9 cellular contexts compared by ENCODE assay signal in genomic region chr2:181164699-181165098, GRCh38.
DNase-seq lines count a peak whose midpoint lies in the region; ATAC-seq and TF ChIP-seq lines count a peak whose summit lies in the region.
"Had no signal": no experiment of that assay in that cellular context is flagged by ENCODE, and none has a peak within 500 bp of the region (broad histone marks: within the 10 kb centered on the region; RNA-seq: fewer than 3 reads in every experiment).

No MANE protein-coding gene starts in this region.

- H3K4me1 Mint-ChIP-seq in activated T-helper 17 cell treated with anti-CD3 and anti-CD28 coated beads, Interleukin-2, amount 50 U/mL, for 72 hours: peaks cover 36% of the 10 kb centered on the region

- H3K4me3 ChIP-seq in GM12865 (ENCODE audit: low read depth, low read length): no peak overlapping the region

- H3K9me3 Mint-ChIP-seq in activated T-helper 17 cell treated with anti-CD3 and anti-CD28 coated beads, Interleukin-2, amount 50 U/mL, for 72 hours: peaks cover 14% of the 10 kb centered on the region

- no peaks in the 10 kb centered on the region for H3K36me3 Mint-ChIP-seq in activated T-helper 17 cell treated with anti-CD3 and anti-CD28 coated beads, Interleukin-2, amount 50 U/mL, for 72 hours (ENCODE audit: low read depth)

- H3K27ac Mint-ChIP-seq in activated T-helper 17 cell treated with anti-CD3 and anti-CD28 coated beads, Interleukin-2, amount 50 U/mL, for 72 hours: peak overlapping the region; percentile 87

- H3K27me3 Mint-ChIP-seq in activated T-helper 17 cell treated with anti-CD3 and anti-CD28 coated beads, Interleukin-2, amount 50 U/mL, for 72 hours: no peaks in the 10 kb centered on the region

- H3K4me3 Mint-ChIP-seq in activated T-helper 17 cell treated with anti-CD3 and anti-CD28 coated beads, Interleukin-2, amount 50 U/mL, for 72 hours: peak overlapping the region; percentile 73

- DNase-seq in GM12865 (ENCODE audit: low read depth) (peak; percentile 63), COLO668 (lab: John Stamatoyannopoulos, UW; ENCODE audit: unreplicated experiment) (no peak), NCI-H524 treated with DMSO at 0.1 percent for 48 hours (lab: John Stamatoyannopoulos, UW) (no peak)
- no peak for DNase-seq in activated CD8-positive, alpha-beta memory T cell treated with anti-CD3 and anti-CD28 coated beads, Interleukin-2, amount 50 U/mL, for 48 hours
- DNase-seq: NCI-H2107 had no signal

- ATAC-seq in GM19351 (IDR thresholded peaks at IDR 0.05; ENCODE audit: unreplicated experiment) (peak; percentile 54), HG03135 (IDR thresholded peaks at IDR 0.05; ENCODE audit: unreplicated experiment) (peak; percentile 56), HG02970 (IDR thresholded peaks at IDR 0.05; ENCODE audit: low FRiP score, unreplicated experiment) (no peak)
- no peak for ATAC-seq in activated T-helper 17 cell treated with anti-CD3 and anti-CD28 coated beads, Interleukin-2, amount 50 U/mL, for 72 hours (replicated peaks)

- no peak for TF ChIP-seq CTCF in GM12865 (IDR thresholded peaks at IDR 0.05; ENCODE audit: insufficient read depth, low read depth, low read length, missing control alignments)

Comparison
In these comparisons a context has a peak if more than half of its experiments do, and no peak if none do; other contexts are left out.
1. ATAC-seq: peak in GM19351 (single experiment) and HG03135 (single experiment); none in activated T-helper 17 cell treated with anti-CD3 and anti-CD28 coated beads, Interleukin-2, amount 50 U/mL, for 72 hours (single experiment) and HG02970 (single experiment).